ENCODE assay signal across 2 cellular contexts in the genomic region with DNA sequence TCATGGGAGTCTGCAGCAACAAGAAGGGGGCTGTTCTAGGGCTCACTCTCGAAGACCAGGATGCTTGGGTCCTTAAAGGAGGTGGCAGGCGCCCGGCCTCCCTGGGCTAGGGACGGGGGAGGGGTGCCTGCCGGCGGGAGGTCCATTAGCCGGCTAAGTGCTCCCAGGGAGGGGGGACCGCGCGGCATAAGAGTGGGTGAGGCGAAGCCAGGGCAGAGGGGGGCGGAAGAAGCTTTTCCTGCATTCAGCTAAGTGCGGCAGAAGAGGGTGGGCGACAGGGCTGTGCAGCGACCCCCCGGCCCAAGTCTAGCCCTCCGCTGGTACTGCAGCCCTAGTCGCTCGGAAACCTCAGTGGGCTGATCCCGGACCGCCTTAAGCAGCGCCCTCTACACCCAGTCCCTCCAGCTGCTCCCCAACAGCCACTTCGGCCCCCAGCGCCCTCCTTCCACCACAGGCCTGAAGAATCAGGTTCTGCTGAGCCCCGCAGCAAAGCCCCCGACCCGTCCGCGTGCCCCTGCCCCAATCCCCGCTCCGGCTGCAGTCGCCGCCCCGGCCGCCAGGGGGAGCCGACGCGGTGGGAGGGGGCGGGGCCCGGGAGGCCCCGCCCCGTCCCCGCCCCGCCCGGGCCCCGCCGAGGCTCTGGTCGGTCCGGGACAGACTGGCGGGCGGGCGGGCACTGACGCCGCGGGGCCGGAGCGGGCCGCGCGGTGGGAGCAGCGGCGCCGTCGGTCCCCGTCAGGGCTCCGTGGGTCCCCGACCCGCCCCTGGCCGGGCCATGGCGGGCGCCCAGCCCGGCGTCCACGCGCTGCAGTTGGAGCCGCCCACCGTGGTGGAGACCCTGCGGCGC.
TF ChIP-seq lines count a peak whose summit lies in the region.

A gene (plus strand): TSS at position 656 of the 847 bp plus-strand sequence. CDS start 120 bp downstream, at position 776.

TF ChIP-seq in A549, 52 proteins besides CTCF, POLR2A, EP300 and RAD21 (continues in another document):
- TF ChIP-seq BHLHE40 (IDR thresholded peaks at IDR 0.05; ENCODE audit: low read depth, low read length) (no peak), HEYL (CRISPR knock-in tag; IDR thresholded peaks at IDR 0.05) (no peak), RNF2 (IDR thresholded peaks at IDR 0.05; ENCODE audit: borderline replicate concordance, low read depth) (no peak), JUN (IDR thresholded peaks at IDR 0.05) (peak in 1 of 2 experiments; percentile 62; a peak in 3 of 5 replicates), ZNF302 (CRISPR knock-in tag; IDR thresholded peaks at IDR 0.05) (no peak), NFE2L2 (conservative IDR thresholded peaks at IDR 0.05; ENCODE audit: low read length) (no peak), PHF8 (IDR thresholded peaks at IDR 0.05; ENCODE audit: borderline replicate concordance, low read depth) (peak; percentile 26; the same call in 1 of the 2 replicates), CBX8 (IDR thresholded peaks at IDR 0.05) (no peak), HDAC2 (IDR thresholded peaks at IDR 0.05) (no peak), FOXS1 (CRISPR knock-in tag; IDR thresholded peaks at IDR 0.05) (no peak), CHD4 (IDR thresholded peaks at IDR 0.05; ENCODE audit: borderline replicate concordance) (no peak), ZSCAN20 (CRISPR knock-in tag; IDR thresholded peaks at IDR 0.05) (no peak), POLR2AphosphoS2 (conservative IDR thresholded peaks at IDR 0.05; ENCODE audit: low read length) (no peak), CEBPB (IDR thresholded peaks at IDR 0.05) (no peak), MAFK (IDR thresholded peaks at IDR 0.05; ENCODE audit: partially characterized antibody) (no peak), SREBF2 (IDR thresholded peaks at IDR 0.05) (no peak), HOXB5 (CRISPR knock-in tag; IDR thresholded peaks at IDR 0.05) (no peak), CBX2 (IDR thresholded peaks at IDR 0.05; ENCODE audit: borderline replicate concordance, low read depth) (no peak), EHMT2 (IDR thresholded peaks at IDR 0.05; ENCODE audit: low read depth) (no peak), KDM5A (IDR thresholded peaks at IDR 0.05) (no peak), MYC (IDR thresholded peaks at IDR 0.05; ENCODE audit: borderline replicate concordance, low read length) (no peak), KDM1A (IDR thresholded peaks at IDR 0.05; ENCODE audit: low read depth) (no peak), HOXA7 (CRISPR knock-in tag; IDR thresholded peaks at IDR 0.05) (no peak), RARB (CRISPR knock-in tag; IDR thresholded peaks at IDR 0.05) (no peak), NPAS2 (CRISPR knock-in tag; IDR thresholded peaks at IDR 0.05; ENCODE audit: borderline replicate concordance) (no peak), CHD2 (IDR thresholded peaks at IDR 0.05; ENCODE audit: low read length, partially characterized antibody) (no peak)
- TF ChIP-seq, protein P1, sequence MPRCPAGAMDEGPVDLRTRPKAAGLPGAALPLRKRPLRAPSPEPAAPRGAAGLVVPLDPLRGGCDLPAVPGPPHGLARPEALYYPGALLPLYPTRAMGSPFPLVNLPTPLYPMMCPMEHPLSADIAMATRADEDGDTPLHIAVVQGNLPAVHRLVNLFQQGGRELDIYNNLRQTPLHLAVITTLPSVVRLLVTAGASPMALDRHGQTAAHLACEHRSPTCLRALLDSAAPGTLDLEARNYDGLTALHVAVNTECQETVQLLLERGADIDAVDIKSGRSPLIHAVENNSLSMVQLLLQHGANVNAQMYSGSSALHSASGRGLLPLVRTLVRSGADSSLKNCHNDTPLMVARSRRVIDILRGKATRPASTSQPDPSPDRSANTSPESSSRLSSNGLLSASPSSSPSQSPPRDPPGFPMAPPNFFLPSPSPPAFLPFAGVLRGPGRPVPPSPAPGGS (IDR thresholded peaks at IDR 0.05): no peak
- TF ChIP-seq, protein P2, sequence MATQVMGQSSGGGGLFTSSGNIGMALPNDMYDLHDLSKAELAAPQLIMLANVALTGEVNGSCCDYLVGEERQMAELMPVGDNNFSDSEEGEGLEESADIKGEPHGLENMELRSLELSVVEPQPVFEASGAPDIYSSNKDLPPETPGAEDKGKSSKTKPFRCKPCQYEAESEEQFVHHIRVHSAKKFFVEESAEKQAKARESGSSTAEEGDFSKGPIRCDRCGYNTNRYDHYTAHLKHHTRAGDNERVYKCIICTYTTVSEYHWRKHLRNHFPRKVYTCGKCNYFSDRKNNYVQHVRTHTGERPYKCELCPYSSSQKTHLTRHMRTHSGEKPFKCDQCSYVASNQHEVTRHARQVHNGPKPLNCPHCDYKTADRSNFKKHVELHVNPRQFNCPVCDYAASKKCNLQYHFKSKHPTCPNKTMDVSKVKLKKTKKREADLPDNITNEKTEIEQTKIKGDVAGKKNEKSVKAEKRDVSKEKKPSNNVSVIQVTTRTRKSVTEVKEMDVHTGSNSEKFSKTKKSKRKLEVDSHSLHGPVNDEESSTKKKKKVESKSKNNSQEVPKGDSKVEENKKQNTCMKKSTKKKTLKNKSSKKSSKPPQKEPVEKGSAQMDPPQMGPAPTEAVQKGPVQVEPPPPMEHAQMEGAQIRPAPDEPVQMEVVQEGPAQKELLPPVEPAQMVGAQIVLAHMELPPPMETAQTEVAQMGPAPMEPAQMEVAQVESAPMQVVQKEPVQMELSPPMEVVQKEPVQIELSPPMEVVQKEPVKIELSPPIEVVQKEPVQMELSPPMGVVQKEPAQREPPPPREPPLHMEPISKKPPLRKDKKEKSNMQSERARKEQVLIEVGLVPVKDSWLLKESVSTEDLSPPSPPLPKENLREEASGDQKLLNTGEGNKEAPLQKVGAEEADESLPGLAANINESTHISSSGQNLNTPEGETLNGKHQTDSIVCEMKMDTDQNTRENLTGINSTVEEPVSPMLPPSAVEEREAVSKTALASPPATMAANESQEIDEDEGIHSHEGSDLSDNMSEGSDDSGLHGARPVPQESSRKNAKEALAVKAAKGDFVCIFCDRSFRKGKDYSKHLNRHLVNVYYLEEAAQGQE (IDR thresholded peaks at IDR 0.05): no peak
- TF ChIP-seq, protein P3, sequence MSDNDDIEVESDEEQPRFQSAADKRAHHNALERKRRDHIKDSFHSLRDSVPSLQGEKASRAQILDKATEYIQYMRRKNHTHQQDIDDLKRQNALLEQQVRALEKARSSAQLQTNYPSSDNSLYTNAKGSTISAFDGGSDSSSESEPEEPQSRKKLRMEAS (IDR thresholded peaks at IDR 0.05): peak; percentile 41; the same call in 1 of the 2 replicates
- TF ChIP-seq, protein P4, sequence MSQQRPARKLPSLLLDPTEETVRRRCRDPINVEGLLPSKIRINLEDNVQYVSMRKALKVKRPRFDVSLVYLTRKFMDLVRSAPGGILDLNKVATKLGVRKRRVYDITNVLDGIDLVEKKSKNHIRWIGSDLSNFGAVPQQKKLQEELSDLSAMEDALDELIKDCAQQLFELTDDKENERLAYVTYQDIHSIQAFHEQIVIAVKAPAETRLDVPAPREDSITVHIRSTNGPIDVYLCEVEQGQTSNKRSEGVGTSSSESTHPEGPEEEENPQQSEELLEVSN (IDR thresholded peaks at IDR 0.05; ENCODE audit: borderline replicate concordance, low read depth): no peak
- TF ChIP-seq, protein P5, sequence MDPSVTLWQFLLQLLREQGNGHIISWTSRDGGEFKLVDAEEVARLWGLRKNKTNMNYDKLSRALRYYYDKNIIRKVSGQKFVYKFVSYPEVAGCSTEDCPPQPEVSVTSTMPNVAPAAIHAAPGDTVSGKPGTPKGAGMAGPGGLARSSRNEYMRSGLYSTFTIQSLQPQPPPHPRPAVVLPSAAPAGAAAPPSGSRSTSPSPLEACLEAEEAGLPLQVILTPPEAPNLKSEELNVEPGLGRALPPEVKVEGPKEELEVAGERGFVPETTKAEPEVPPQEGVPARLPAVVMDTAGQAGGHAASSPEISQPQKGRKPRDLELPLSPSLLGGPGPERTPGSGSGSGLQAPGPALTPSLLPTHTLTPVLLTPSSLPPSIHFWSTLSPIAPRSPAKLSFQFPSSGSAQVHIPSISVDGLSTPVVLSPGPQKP (IDR thresholded peaks at IDR 0.05; ENCODE audit: low read depth, low read length): no peak

TF ChIP-seq in GM12878, 131 proteins besides CTCF, POLR2A, EP300 and RAD21:
- 0 out of 2 replicates have a peak, but pooled peaks have one; percentile 34 for TF ChIP-seq NR2C1 (IDR thresholded peaks at IDR 0.05)
- peak; percentile 32; the same call in 1 of the 2 replicates for TF ChIP-seq NR2F1 (conservative IDR thresholded peaks at IDR 0.05)
- TF ChIP-seq, protein P6, sequence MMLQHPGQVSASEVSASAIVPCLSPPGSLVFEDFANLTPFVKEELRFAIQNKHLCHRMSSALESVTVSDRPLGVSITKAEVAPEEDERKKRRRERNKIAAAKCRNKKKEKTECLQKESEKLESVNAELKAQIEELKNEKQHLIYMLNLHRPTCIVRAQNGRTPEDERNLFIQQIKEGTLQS (IDR thresholded peaks at IDR 0.05; ENCODE audit: borderline replicate concordance, extremely low read depth, low read depth, low read length): no peak
- peak; percentile 47 for TF ChIP-seq SP1 (IDR thresholded peaks at IDR 0.05; ENCODE audit: low read depth, low read length)
- TF ChIP-seq BHLHE40 (IDR thresholded peaks at IDR 0.05; ENCODE audit: borderline replicate concordance in 1 of 2, low read depth in 2 of 2, low read length in 1 of 2): peak; percentile 21 to 26; a peak in 1 of 4 replicates
- TF ChIP-seq, protein P7, sequence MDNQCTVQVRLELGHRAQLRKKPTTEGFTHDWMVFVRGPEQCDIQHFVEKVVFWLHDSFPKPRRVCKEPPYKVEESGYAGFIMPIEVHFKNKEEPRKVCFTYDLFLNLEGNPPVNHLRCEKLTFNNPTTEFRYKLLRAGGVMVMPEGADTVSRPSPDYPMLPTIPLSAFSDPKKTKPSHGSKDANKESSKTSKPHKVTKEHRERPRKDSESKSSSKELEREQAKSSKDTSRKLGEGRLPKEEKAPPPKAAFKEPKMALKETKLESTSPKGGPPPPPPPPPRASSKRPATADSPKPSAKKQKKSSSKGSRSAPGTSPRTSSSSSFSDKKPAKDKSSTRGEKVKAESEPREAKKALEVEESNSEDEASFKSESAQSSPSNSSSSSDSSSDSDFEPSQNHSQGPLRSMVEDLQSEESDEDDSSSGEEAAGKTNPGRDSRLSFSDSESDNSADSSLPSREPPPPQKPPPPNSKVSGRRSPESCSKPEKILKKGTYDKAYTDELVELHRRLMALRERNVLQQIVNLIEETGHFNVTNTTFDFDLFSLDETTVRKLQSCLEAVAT (IDR thresholded peaks at IDR 0.05): 0 out of 2 replicates have a peak, but pooled peaks have one; percentile 21
- TF ChIP-seq CREM (IDR thresholded peaks at IDR 0.05; ENCODE audit: low read depth): no peak
- peak; percentile 53; the same call in 1 of the 2 replicates for TF ChIP-seq LARP7 (IDR thresholded peaks at IDR 0.05)
- TF ChIP-seq FOXK2 (IDR thresholded peaks at IDR 0.05): no peak
- peak; percentile 25 for TF ChIP-seq MEF2B (IDR thresholded peaks at IDR 0.05; ENCODE audit: partially characterized antibody, poor library complexity, severe bottlenecking)
- TF ChIP-seq, protein P8, sequence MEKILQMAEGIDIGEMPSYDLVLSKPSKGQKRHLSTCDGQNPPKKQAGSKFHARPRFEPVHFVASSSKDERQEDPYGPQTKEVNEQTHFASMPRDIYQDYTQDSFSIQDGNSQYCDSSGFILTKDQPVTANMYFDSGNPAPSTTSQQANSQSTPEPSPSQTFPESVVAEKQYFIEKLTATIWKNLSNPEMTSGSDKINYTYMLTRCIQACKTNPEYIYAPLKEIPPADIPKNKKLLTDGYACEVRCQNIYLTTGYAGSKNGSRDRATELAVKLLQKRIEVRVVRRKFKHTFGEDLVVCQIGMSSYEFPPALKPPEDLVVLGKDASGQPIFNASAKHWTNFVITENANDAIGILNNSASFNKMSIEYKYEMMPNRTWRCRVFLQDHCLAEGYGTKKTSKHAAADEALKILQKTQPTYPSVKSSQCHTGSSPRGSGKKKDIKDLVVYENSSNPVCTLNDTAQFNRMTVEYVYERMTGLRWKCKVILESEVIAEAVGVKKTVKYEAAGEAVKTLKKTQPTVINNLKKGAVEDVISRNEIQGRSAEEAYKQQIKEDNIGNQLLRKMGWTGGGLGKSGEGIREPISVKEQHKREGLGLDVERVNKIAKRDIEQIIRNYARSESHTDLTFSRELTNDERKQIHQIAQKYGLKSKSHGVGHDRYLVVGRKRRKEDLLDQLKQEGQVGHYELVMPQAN (conservative IDR thresholded peaks at IDR 0.05): 0 out of 2 replicates have a peak, but pooled peaks have one; percentile 56
- no peak for TF ChIP-seq HDAC6 (IDR thresholded peaks at IDR 0.05; ENCODE audit: unreplicated experiment)
- peak; percentile 75; the same call in 1 of the 2 replicates for TF ChIP-seq GATAD2B (conservative IDR thresholded peaks at IDR 0.05; ENCODE audit: low read depth)
- no peak for TF ChIP-seq RAD51 (IDR thresholded peaks at IDR 0.05)
- peak; percentile 42; the same call in 1 of the 2 replicates for TF ChIP-seq BACH1 (IDR thresholded peaks at IDR 0.05; ENCODE audit: borderline replicate concordance)
- TF ChIP-seq HDGF (IDR thresholded peaks at IDR 0.05): peak; percentile 42; the same call in 1 of the 2 replicates
- TF ChIP-seq SIN3A (IDR thresholded peaks at IDR 0.05; ENCODE audit: low read depth, low read length): peak; percentile 26; the same call in 1 of the 2 replicates
- TF ChIP-seq, protein P9, sequence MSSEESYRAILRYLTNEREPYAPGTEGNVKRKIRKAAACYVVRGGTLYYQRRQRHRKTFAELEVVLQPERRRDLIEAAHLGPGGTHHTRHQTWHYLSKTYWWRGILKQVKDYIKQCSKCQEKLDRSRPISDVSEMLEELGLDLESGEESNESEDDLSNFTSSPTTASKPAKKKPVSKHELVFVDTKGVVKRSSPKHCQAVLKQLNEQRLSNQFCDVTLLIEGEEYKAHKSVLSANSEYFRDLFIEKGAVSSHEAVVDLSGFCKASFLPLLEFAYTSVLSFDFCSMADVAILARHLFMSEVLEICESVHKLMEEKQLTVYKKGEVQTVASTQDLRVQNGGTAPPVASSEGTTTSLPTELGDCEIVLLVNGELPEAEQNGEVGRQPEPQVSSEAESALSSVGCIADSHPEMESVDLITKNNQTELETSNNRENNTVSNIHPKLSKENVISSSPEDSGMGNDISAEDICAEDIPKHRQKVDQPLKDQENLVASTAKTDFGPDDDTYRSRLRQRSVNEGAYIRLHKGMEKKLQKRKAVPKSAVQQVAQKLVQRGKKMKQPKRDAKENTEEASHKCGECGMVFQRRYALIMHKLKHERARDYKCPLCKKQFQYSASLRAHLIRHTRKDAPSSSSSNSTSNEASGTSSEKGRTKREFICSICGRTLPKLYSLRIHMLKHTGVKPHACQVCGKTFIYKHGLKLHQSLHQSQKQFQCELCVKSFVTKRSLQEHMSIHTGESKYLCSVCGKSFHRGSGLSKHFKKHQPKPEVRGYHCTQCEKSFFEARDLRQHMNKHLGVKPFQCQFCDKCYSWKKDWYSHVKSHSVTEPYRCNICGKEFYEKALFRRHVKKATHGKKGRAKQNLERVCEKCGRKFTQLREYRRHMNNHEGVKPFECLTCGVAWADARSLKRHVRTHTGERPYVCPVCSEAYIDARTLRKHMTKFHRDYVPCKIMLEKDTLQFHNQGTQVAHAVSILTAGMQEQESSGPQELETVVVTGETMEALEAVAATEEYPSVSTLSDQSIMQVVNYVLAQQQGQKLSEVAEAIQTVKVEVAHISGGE (CRISPR knock-in tag; IDR thresholded peaks at IDR 0.05): no peak
- peak; percentile 22; the same call in 1 of the 2 replicates for TF ChIP-seq DPF2 (IDR thresholded peaks at IDR 0.05)
- TF ChIP-seq YY1 (IDR thresholded peaks at IDR 0.05; ENCODE audit: low read depth, low read length): peak; percentile 60; the same call in 1 of the 2 replicates
- TF ChIP-seq EGR1 (IDR thresholded peaks at IDR 0.05; ENCODE audit: borderline replicate concordance in 1 of 2, low read depth in 2 of 2, low read length in 2 of 2): peak in 1 of 2 experiments; percentile 40; a peak in 1 of 3 replicates
